8 cellular contexts compared by ENCODE assay signal in the genomic region with DNA sequence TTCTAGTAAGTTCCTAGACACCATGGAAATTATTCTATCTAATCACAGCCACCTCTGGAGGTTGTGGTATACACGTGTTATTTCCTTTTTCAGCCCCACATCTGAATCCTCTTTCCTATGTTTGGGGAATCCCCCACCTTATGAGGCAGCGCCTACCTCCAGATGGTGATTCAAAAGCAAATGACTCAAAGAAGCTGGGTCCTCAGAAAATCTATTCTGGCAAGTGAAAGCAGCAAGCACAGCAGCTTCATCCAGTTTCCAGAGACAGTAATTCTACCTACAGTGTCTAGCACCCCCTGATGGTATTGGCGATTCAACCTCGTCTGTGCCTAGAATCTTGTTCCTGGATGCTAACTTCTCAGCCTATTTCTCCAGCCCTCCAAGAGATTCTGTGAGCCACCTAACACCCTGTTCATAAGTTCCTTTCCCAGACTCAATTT. TPM values are rescaled to one million over a fixed set of nuclear protein-coding genes. Genes with fewer than 3 reads are reported as not detected.
DNase-seq lines count a peak whose midpoint lies in the region; ATAC-seq, FAIRE-seq and TF ChIP-seq lines count a peak whose summit lies in the region.

No MANE protein-coding gene starts in this region.

- H3K36me3 Mint-ChIP-seq in activated CD4-positive, alpha-beta T cell treated with anti-CD3 and anti-CD28 coated beads, Interleukin-2, amount 10 ng/mL, durations not matched to agents 7 days and 5 days (ENCODE audit: low read depth), result no peaks in the 10 kb centered on the region
- H3K36me3 Mint-ChIP-seq in natural killer cell treated with Interleukin-12 subunit alpha and Interleukin-12 subunit beta and Interleukin-15 and Interleukin-18, amount 100 ng/mL, for 72 hours, result no peaks in the 10 kb centered on the region

- in situ Hi-C loops in KBM-7 (cut with MboI; ENCODE audit: low pct_unique_long_range_greater_than_20kb, low sequenced_read_pairs), result no loop called here

- H3K79me1 ChIP-seq in H1 (ENCODE audit: low read depth, low read length), result no peaks in the 10 kb centered on the region; the same call in 1 of the 2 replicates

- peak; percentile 93 for ATAC-seq in GM21825 (IDR thresholded peaks at IDR 0.05; ENCODE audit: unreplicated experiment)
- ATAC-seq in natural killer cell treated with Interleukin-12 subunit alpha and Interleukin-12 subunit beta and Interleukin-15 and Interleukin-18, amount 100 ng/mL, for 72 hours, result peak; percentile 82 to 90

- intact Hi-C loops in thyroid gland (cut with DNase I), result no loop called here

- H4K8ac ChIP-seq in H1 (ENCODE audit: extremely low read depth, insufficient read depth, low read length), result no peak overlapping the region

- no peaks in the 10 kb centered on the region for H3K9me3 Mint-ChIP-seq in activated CD4-positive, alpha-beta T cell treated with anti-CD3 and anti-CD28 coated beads, Interleukin-2, amount 10 ng/mL, durations not matched to agents 7 days and 5 days
- no peaks in the 10 kb centered on the region for H3K9me3 Mint-ChIP-seq in natural killer cell treated with Interleukin-12 subunit alpha and Interleukin-12 subunit beta and Interleukin-15 and Interleukin-18, amount 100 ng/mL, for 72 hours

- peaks cover 16% of the 10 kb centered on the region for H3K4me1 Mint-ChIP-seq in activated CD4-positive, alpha-beta T cell treated with anti-CD3 and anti-CD28 coated beads, Interleukin-2, amount 10 ng/mL, durations not matched to agents 7 days and 5 days
- peaks cover 10 to 21% of the 10 kb centered on the region in 2 donors for H3K4me1 Mint-ChIP-seq in natural killer cell treated with Interleukin-12 subunit alpha and Interleukin-12 subunit beta and Interleukin-15 and Interleukin-18, amount 100 ng/mL, for 72 hours (ENCODE audit: low read depth in 2 of 2)

- H3K27ac ChIP-seq in H1 (ENCODE audit: low read depth, low read length) (no peak overlapping the region), thyroid gland (no peak overlapping the region)

- peak; percentile 95 for FAIRE-seq in H1 (lab: Jason Lieb, UNC)

- H3K14ac ChIP-seq in H1 (ENCODE audit: insufficient read length), result no peak overlapping the region

- no peak overlapping the region for H3K56ac ChIP-seq in H1 (replicated peaks; ENCODE audit: insufficient read length, low read depth, low read length)

- no peak overlapping the region for H3K27ac Mint-ChIP-seq in activated CD4-positive, alpha-beta T cell treated with anti-CD3 and anti-CD28 coated beads, Interleukin-2, amount 10 ng/mL, durations not matched to agents 7 days and 5 days
- H3K27ac Mint-ChIP-seq in natural killer cell treated with Interleukin-12 subunit alpha and Interleukin-12 subunit beta and Interleukin-15 and Interleukin-18, amount 100 ng/mL, for 72 hours, result no peak overlapping the region

- H3K4ac ChIP-seq in H1 (replicated peaks; ENCODE audit: insufficient read length, low read depth, low read length), result no peak overlapping the region

- no peak for TF ChIP-seq EP300 in H1 (IDR thresholded peaks at IDR 0.05; ENCODE audit: borderline replicate concordance in 1 of 2, low read depth in 2 of 2, low read length in 2 of 2)

- no peaks in the 10 kb centered on the region for H3K36me3 ChIP-seq in H1 (ENCODE audit: control insufficient read depth in 2 of 4, insufficient read depth in 4 of 4, low read length in 3 of 4)
- H3K36me3 ChIP-seq in thyroid gland, result no peaks in the 10 kb centered on the region

- no peak overlapping the region for H3K4me2 ChIP-seq in H1 (ENCODE audit: insufficient read depth in 1 of 2, low read depth in 2 of 2, low read length in 2 of 2)

- H3K9ac ChIP-seq in H1 (replicated peaks in 1 of 4; ENCODE audit: extremely low read depth in 1 of 4, low read depth in 3 of 4, low read length in 3 of 4), result no peak overlapping the region

- H2BK5ac ChIP-seq in H1 (ENCODE audit: low read depth, low read length), result no peak overlapping the region

- no peak overlapping the region for H3K23ac ChIP-seq in H1 (ENCODE audit: insufficient read length)

- peaks cover 0 to 3% of the 10 kb centered on the region in 2 experiments for H4K20me1 ChIP-seq in H1 (replicated peaks in 1 of 2; ENCODE audit: control insufficient read depth in 1 of 2, insufficient read depth in 2 of 2, low read length in 2 of 2)

- no peak overlapping the region for H2AK5ac ChIP-seq in H1 (ENCODE audit: low read depth, low read length)

- H3K27me3 ChIP-seq in H1 (replicated peaks in 1 of 4; ENCODE audit: control insufficient read depth in 3 of 4, extremely low read depth in 1 of 4, insufficient read depth in 3 of 4, low read length in 3 of 4) (no peaks in the 10 kb centered on the region), thyroid gland (no peaks in the 10 kb centered on the region)

- TF ChIP-seq CTCF in H1 (IDR thresholded peaks at IDR 0.05; ENCODE audit: control extremely low read depth in 1 of 3, insufficient read depth in 1 of 3, low read depth in 1 of 3, low read length in 3 of 3), result peak; percentile 11 to 84 (median 65)
- peak in 4 of 6 experiments; percentile 15 to 38 (median 27) for TF ChIP-seq CTCF in thyroid gland (IDR thresholded peaks at IDR 0.05)

- H3K4me3 Mint-ChIP-seq in activated CD4-positive, alpha-beta T cell treated with anti-CD3 and anti-CD28 coated beads, Interleukin-2, amount 10 ng/mL, durations not matched to agents 7 days and 5 days, result no peak overlapping the region
- H3K4me3 Mint-ChIP-seq in natural killer cell treated with Interleukin-12 subunit alpha and Interleukin-12 subunit beta and Interleukin-15 and Interleukin-18, amount 100 ng/mL, for 72 hours, result no peak overlapping the region

- H2BK12ac ChIP-seq in H1 (ENCODE audit: low read depth, low read length), result no peak overlapping the region

- DNase-seq in NCI-H510A treated with DMSO at 0.1 percent for 48 hours (lab: John Stamatoyannopoulos, UW) (peak; percentile 21), NCI-H510A (lab: John Stamatoyannopoulos, UW) (no peak), KBM-7 (peak; percentile 49), H1 (ENCODE audit: low read depth in 1 of 2, low spot score in 2 of 2) (peak in 1 of 2 experiments; percentile 50), thyroid gland (peak; percentile 10 to 12)
- peak; percentile 53 for DNase-seq in activated CD4-positive, alpha-beta T cell treated with anti-CD3 and anti-CD28 coated beads, Interleukin-2, amount 10 ng/mL, durations not matched to agents 7 days and 5 days
- no peak for DNase-seq in natural killer cell treated with Interleukin-12 subunit alpha and Interleukin-12 subunit beta and Interleukin-15 and Interleukin-18, amount 100 ng/mL, for 72 hours (ENCODE audit: low spot score)

- H3K9me3 ChIP-seq in H1 (ENCODE audit: insufficient read depth in 2 of 2, low read depth in 1 of 2, low read length in 1 of 2) (no peaks in the 10 kb centered on the region), thyroid gland (no peaks in the 10 kb centered on the region)

- no peak overlapping the region for H4K5ac ChIP-seq in H1 (ENCODE audit: insufficient read length, low read depth, low read length)

- no peak overlapping the region for H2BK120ac ChIP-seq in H1 (replicated peaks; ENCODE audit: low read depth, low read length)

- CTCF ChIA-PET in activated CD4-positive, alpha-beta T cell treated with anti-CD3 and anti-CD28 coated beads, Interleukin-2, amount 10 ng/mL, durations not matched to agents 7 days and 5 days (lab: Charles Lee), result interaction anchor here (0.9 to 1.0 kb wide), 3 partner anchors 18 to 129 kb away, joined by 3 read pairs; no protein-coding TSS in a partner anchor
- CTCF ChIA-PET in H1 (lab: Charles Lee; ENCODE audit: partially characterized antibody), result interaction anchor here (0.6 to 1.7 kb wide), 28 partner anchors 9 to 234 kb away, joined by 3 to 9 read pairs (median 3); no protein-coding TSS in a partner anchor

- H4K91ac ChIP-seq in H1 (replicated peaks; ENCODE audit: insufficient read length, low read length), result no peak overlapping the region

- TF ChIP-seq RAD21 in H1 (IDR thresholded peaks at IDR 0.05 in 1 of 2, conservative IDR thresholded peaks at IDR 0.05 in 1 of 2; ENCODE audit: low read depth in 2 of 2, low read length in 2 of 2), result peak; percentile 87 to 91

- H3K4me1 ChIP-seq in H1 (replicated peaks in 1 of 4; ENCODE audit: control insufficient read depth in 3 of 4, insufficient read depth in 4 of 4, low read length in 3 of 4) (peaks cover 0 to 3% (median 1%) of the 10 kb centered on the region in 4 experiments; a peak in 3 of 7 replicates), thyroid gland (no peaks in the 10 kb centered on the region)

- no peaks in the 10 kb centered on the region for H3K27me3 Mint-ChIP-seq in activated CD4-positive, alpha-beta T cell treated with anti-CD3 and anti-CD28 coated beads, Interleukin-2, amount 10 ng/mL, durations not matched to agents 7 days and 5 days
- H3K27me3 Mint-ChIP-seq in natural killer cell treated with Interleukin-12 subunit alpha and Interleukin-12 subunit beta and Interleukin-15 and Interleukin-18, amount 100 ng/mL, for 72 hours, result no peaks in the 10 kb centered on the region

- 6% methylated on average over 4 of the region's 4 CpGs; no CpG with 5 or more reads in 1 of the 2 experiments for WGBS in H1 (ENCODE audit: extremely low coverage in 1 of 2, insufficient coverage in 1 of 2, insufficient read length in 1 of 2, insufficient replicate concordance in 2 of 2, low coverage in 1 of 2, low lambda C conversion rate in 2 of 2, missing lambda C conversion rate in 1 of 2), 2 experiments
- WGBS in thyroid gland, 2 donors, result 36 to 46% methylated on average over 4 of the region's 4 CpGs

- H2BK20ac ChIP-seq in H1 (ENCODE audit: low read length), result no peak overlapping the region

- POLR2A ChIA-PET in activated CD4-positive, alpha-beta T cell treated with anti-CD3 and anti-CD28 coated beads, Interleukin-2, amount 10 ng/mL, durations not matched to agents 7 days and 5 days (lab: Charles Lee), result no interaction called here
- POLR2A ChIA-PET in H1 (lab: Charles Lee; ENCODE audit: partially characterized antibody), result interaction anchor here (0.9 to 1.0 kb wide), 2 partner anchors 10 to 123 kb away, joined by 3 to 4 read pairs; no protein-coding TSS in a partner anchor

- H3K79me2 ChIP-seq in H1 (ENCODE audit: control insufficient read depth in 1 of 2, insufficient read depth in 2 of 2, low read length in 2 of 2), result peaks cover 0 to 77% of the 10 kb centered on the region in 2 experiments; a peak in 2 of 4 replicates

- no peak overlapping the region for H2BK15ac ChIP-seq in H1 (ENCODE audit: low read length)

- H2AFZ ChIP-seq in H1 (ENCODE audit: low read length), result no peak overlapping the region

- no peak overlapping the region for H3K4me3 ChIP-seq in H1 (ENCODE audit: extremely low read depth in 1 of 4, insufficient read depth in 2 of 4, low read depth in 3 of 4, low read length in 4 of 4)
- H3K4me3 ChIP-seq in thyroid gland (replicated peaks in 1 of 3), result no peak overlapping the region

- TF ChIP-seq POLR2A in H1 (IDR thresholded peaks at IDR 0.05; ENCODE audit: control extremely low read depth in 1 of 2, low read depth in 2 of 2, low read length in 2 of 2) (no peak), thyroid gland (IDR thresholded peaks at IDR 0.05) (no peak)

- no peak overlapping the region for H3K18ac ChIP-seq in H1 (ENCODE audit: extremely low read depth, low read length)

- H3K23me2 ChIP-seq in H1 (ENCODE audit: low read depth, low read length), result no peaks in the 10 kb centered on the region

RNA-seq across cellular contexts. Expression of a gene that starts 43.0 kb away (rescaled TPM):
- 10 to 100 TPM; 16.8 to 20.1 TPM for total RNA-seq in activated CD4-positive, alpha-beta T cell treated with anti-CD3 and anti-CD28 coated beads, Interleukin-2, amount 10 ng/mL, durations not matched to agents 7 days and 5 days
- total RNA-seq in H1 (2021; fragmentation: NEBNext Ultra II Directional; extraction: Animal tissue kit (Norgen Biotek cat#: 25700)), result 105 and 106 TPM in 2 replicates
- polyA plus RNA-seq in H1 (2011; rRNA removed), result 16.8 and 29.7 TPM in 2 replicates
- polyA plus RNA-seq in H1 (2011; cell fraction: cytosol; rRNA removed), result 53.3 TPM
- 63.8 TPM for polyA plus RNA-seq in H1 (2011; cell fraction: nucleus; rRNA removed)
- polyA plus RNA-seq in H1 (2012, experiment 1 of 2), result 83.7 to 103 TPM (median 93.9 TPM) in 4 replicates
- 5.3 TPM for polyA plus RNA-seq in H1 (2012, experiment 2 of 2)
- polyA plus RNA-seq in H1 (2013, experiment 1 of 2), result 68.8 TPM
- 67.2 TPM for polyA plus RNA-seq in H1 (2013, experiment 2 of 2)
- 64.0 and 69.4 TPM in 2 replicates for polyA minus RNA-seq in H1 (2011; rRNA and poly(A)+ RNA removed)
- 61.0 TPM for polyA minus RNA-seq in H1 (2011; cell fraction: cytosol; rRNA and poly(A)+ RNA removed)
- polyA minus RNA-seq in H1 (2011; cell fraction: nucleus; rRNA and poly(A)+ RNA removed), result 88.7 TPM
- 10 to 100 TPM in 1 of 2 donors, 1 to 10 TPM in 1; 6.9 to 13.9 TPM for total RNA-seq in natural killer cell treated with Interleukin-12 subunit alpha and Interleukin-12 subunit beta and Interleukin-15 and Interleukin-18, amount 100 ng/mL, for 72 hours
- total RNA-seq in thyroid gland, result 10 to 100 TPM; 29.3 to 52.2 (median 43.9) TPM

Comparison
In these comparisons a context has a peak if more than half of its experiments do, and no peak if none do; other contexts are left out.
1. DNase-seq: peak in NCI-H510A treated with DMSO at 0.1 percent for 48 hours (single experiment), KBM-7 (single experiment), activated CD4-positive, alpha-beta T cell treated with anti-CD3 and anti-CD28 coated beads, Interleukin-2, amount 10 ng/mL, durations not matched to agents 7 days and 5 days (single experiment) and thyroid gland (2 of 2); none in NCI-H510A (single experiment) and natural killer cell treated with Interleukin-12 subunit alpha and Interleukin-12 subunit beta and Interleukin-15 and Interleukin-18, amount 100 ng/mL, for 72 hours (single experiment).